8 cellular contexts compared by ENCODE assay signal in the genomic region with DNA sequence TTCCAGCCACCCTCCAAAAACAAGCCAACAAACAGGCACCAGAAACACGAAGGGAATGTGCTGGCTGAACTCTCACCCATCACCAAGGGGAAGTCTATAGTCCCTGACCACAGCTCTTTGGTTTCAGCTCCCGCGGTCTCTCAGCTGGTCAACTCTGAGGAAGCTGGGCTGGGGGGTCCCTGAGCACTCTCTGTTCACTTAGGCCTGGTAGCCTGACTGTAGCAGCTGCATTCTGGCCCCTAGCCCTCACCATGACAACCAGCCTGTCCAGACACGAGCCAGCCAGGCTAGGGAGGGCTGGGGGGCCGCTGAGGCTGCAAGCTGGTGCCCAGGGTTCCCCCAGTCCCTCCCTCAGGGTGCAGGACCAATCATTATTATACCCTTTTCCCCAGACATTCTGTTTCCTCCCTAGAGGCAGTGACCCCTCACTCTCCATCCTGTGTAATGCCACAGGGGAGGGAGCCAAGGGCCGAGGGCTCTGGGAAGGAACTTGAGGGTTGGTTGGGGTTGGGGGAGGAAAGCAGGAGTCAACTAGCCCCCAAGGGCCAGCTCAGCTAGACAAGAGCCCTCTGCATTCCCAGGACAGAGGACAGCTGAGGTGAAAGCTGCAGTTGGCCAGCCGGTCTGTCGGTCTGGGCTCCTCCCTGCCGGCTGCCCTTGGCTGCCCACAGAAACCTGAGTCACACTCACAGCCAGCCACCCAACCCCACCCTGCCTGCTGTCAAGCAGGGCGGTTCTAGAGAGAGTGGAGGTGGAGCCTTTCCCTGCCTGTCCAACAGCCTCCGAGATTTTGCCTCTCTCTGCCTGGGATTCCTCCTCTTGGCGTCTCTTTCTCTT. TPM values are rescaled to one million over a fixed set of nuclear protein-coding genes. Genes with fewer than 3 reads are reported as not detected.
DNase-seq lines count a peak whose midpoint lies in the region.

No MANE protein-coding gene starts in this region.

- H3K27ac Mint-ChIP-seq in activated naive CD4-positive, alpha-beta T cell treated with anti-CD3 and anti-CD28 coated beads for 36 hours: peak overlapping the region; percentile 88

- WGBS in thymus: 47% methylated on average over 12 of the region's 12 CpGs

- DNase-seq in EL: peak; percentile 97
- DNase-seq in H7: peak; percentile 90
- peak; percentile 98 for DNase-seq in MG63
- peak; percentile 87 for DNase-seq in SHP77 treated with DMSO at 0.1 percent for 48 hours (lab: John Stamatoyannopoulos, UW)
- DNase-seq in activated naive CD4-positive, alpha-beta T cell treated with anti-CD3 and anti-CD28 coated beads for 36 hours: peak; percentile 82
- DNase-seq in foreskin melanocyte: peak; percentile 86
- peak; percentile 86 for DNase-seq in non-pigmented ciliary epithelial cell (ENCODE audit: low read depth)

- peaks cover 2% of the 10 kb centered on the region for H3K36me3 Mint-ChIP-seq in activated naive CD4-positive, alpha-beta T cell treated with anti-CD3 and anti-CD28 coated beads for 36 hours (ENCODE audit: low read depth)

- H3K4me1 Mint-ChIP-seq in activated naive CD4-positive, alpha-beta T cell treated with anti-CD3 and anti-CD28 coated beads for 36 hours (ENCODE audit: low read depth): peaks cover 69% of the 10 kb centered on the region

- H3K27me3 ChIP-seq in H7 (ENCODE audit: control insufficient read depth, insufficient read depth, low read length): peaks cover 28% of the 10 kb centered on the region
- H3K27me3 ChIP-seq in MG63: no peaks in the 10 kb centered on the region
- no peaks in the 10 kb centered on the region for H3K27me3 ChIP-seq in thymus (ENCODE audit: control insufficient read depth, insufficient read depth)

- H3K4me3 Mint-ChIP-seq in activated naive CD4-positive, alpha-beta T cell treated with anti-CD3 and anti-CD28 coated beads for 36 hours: peak overlapping the region; percentile 99

- H3K9me3 ChIP-seq in MG63: no peaks in the 10 kb centered on the region
- H3K9me3 ChIP-seq in thymus (ENCODE audit: control insufficient read depth): no peaks in the 10 kb centered on the region

- no peaks in the 10 kb centered on the region for H3K36me3 ChIP-seq in H7 (replicated peaks; ENCODE audit: control insufficient read depth, insufficient read depth, low read length)
- H3K36me3 ChIP-seq in MG63: peaks cover 21% of the 10 kb centered on the region
- no peaks in the 10 kb centered on the region for H3K36me3 ChIP-seq in thymus (ENCODE audit: control insufficient read depth, insufficient read depth)

- CTCF ChIA-PET in activated naive CD4-positive, alpha-beta T cell treated with anti-CD3 and anti-CD28 coated beads for 36 hours (lab: Charles Lee): interaction anchor here (0.6 to 5.0 kb wide), 30 partner anchors 11 to 1542 kb away, joined by 3 to 89 read pairs (median 6); a partner anchor contains a TSS

- H3K9me3 Mint-ChIP-seq in activated naive CD4-positive, alpha-beta T cell treated with anti-CD3 and anti-CD28 coated beads for 36 hours: no peaks in the 10 kb centered on the region

- H3K27me3 Mint-ChIP-seq in activated naive CD4-positive, alpha-beta T cell treated with anti-CD3 and anti-CD28 coated beads for 36 hours (ENCODE audit: low read depth): no peaks in the 10 kb centered on the region

- H3K4me1 ChIP-seq in thymus (ENCODE audit: control insufficient read depth, insufficient read depth, low read length): peaks cover 25% of the 10 kb centered on the region

- intact Hi-C loops in activated naive CD4-positive, alpha-beta T cell treated with anti-CD3 and anti-CD28 coated beads for 36 hours (cut with micrococcal nuclease): loop anchor here (10.0 kb wide), 2 partner anchors 956 to 1364 kb away; a partner anchor contains a TSS

- no peak overlapping the region for H3K4me3 ChIP-seq in H7 (ENCODE audit: insufficient read depth, low read depth, low read length)
- 0 out of 2 replicates have a peak overlapping the region, but pooled peaks have one; percentile 11 for H3K4me3 ChIP-seq in MG63
- no peak overlapping the region for H3K4me3 ChIP-seq in thymus (ENCODE audit: low read length)

- H3K27ac ChIP-seq in thymus (ENCODE audit: low read depth): peak overlapping the region; percentile 91

RNA-seq across cellular contexts. Expression of a gene that starts 1.2 kb away (rescaled TPM):
- total RNA-seq in H7 (2014; rRNA removed; shearing (Covaris generic)): 97.3 and 111 TPM in 2 replicates
- total RNA-seq in MG63 (2014; rRNA removed; shearing (Covaris generic); ENCODE audit: low replicate concordance): 158 and 194 TPM in 2 replicates
- 10 to 100 TPM; 35.9 to 37.6 TPM for total RNA-seq in activated naive CD4-positive, alpha-beta T cell treated with anti-CD3 and anti-CD28 coated beads for 36 hours
- polyA plus RNA-seq in thymus: 73.6 TPM

RNA-seq across cellular contexts. Expression of a gene that starts 5.4 kb away (rescaled TPM):
- total RNA-seq in H7 (2014; rRNA removed; shearing (Covaris generic)): 146 TPM in 2 replicates
- total RNA-seq in MG63 (2014; rRNA removed; shearing (Covaris generic); ENCODE audit: low replicate concordance): 104 and 154 TPM in 2 replicates
- 100 to 1,000 TPM; 106 TPM for total RNA-seq in activated naive CD4-positive, alpha-beta T cell treated with anti-CD3 and anti-CD28 coated beads for 36 hours
- 68.6 TPM for polyA plus RNA-seq in thymus

RNA-seq across cellular contexts. Expression of a gene that starts 25.5 kb away (rescaled TPM):
- 1.6 TPM in 2 replicates for total RNA-seq in H7 (2014; rRNA removed; shearing (Covaris generic))
- 0.99 and 1.4 TPM in 2 replicates for total RNA-seq in MG63 (2014; rRNA removed; shearing (Covaris generic); ENCODE audit: low replicate concordance)
- total RNA-seq in activated naive CD4-positive, alpha-beta T cell treated with anti-CD3 and anti-CD28 coated beads for 36 hours: under 1 TPM in 1 of 2 experiments, not detected in 1; 0.07 TPM
- 6.7 TPM for polyA plus RNA-seq in thymus
